9 cellular contexts compared by ENCODE assay signal in the genomic region with DNA sequence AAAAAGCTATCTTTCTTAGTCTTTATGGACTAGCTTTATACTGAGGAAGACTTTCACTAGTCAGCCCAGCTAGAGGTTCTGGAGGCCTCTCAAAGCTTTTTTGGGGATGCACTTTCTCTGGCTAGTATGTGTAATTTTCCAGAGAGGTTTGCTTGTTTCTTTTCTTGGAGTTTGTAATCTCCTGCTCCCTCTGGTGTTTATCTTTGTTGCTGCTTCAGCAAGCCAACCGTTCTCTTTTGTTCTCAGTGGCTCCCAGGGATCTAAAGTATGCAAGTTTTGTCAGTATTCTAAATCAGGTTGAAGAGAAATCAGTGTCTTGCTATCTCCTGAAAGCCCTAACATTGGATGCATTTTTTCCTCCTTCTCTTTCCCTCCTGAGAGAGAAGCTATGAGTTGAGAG.
DNase-seq lines count a peak whose midpoint lies in the region; ATAC-seq and TF ChIP-seq lines count a peak whose summit lies in the region.
"Had no signal": no experiment of that assay in that cellular context is flagged by ENCODE, and none has a peak within 500 bp of the region (broad histone marks: within the 10 kb centered on the region; RNA-seq: fewer than 3 reads in every experiment).

No MANE protein-coding gene starts in this region.

- H3K27ac ChIP-seq in breast epithelium (no peak overlapping the region), transverse colon (no peak overlapping the region)

- peaks cover 48% of the 10 kb centered on the region for H3K27me3 Mint-ChIP-seq in MCF 10A (ENCODE audit: insufficient read depth, unreplicated experiment)

- ATAC-seq in HG02884 (IDR thresholded peaks at IDR 0.05; ENCODE audit: unreplicated experiment) = no peak
- no peak for ATAC-seq in GM18520 (IDR thresholded peaks at IDR 0.05; ENCODE audit: unreplicated experiment)
- ATAC-seq in HG03175 (IDR thresholded peaks at IDR 0.05; ENCODE audit: unreplicated experiment) = no peak

- H3K9me3 Mint-ChIP-seq in MCF 10A (ENCODE audit: unreplicated experiment) = no peaks in the 10 kb centered on the region

- H3K4me1 ChIP-seq in breast epithelium = no peaks in the 10 kb centered on the region
- H3K4me1 ChIP-seq in transverse colon = no peaks in the 10 kb centered on the region

- no peak overlapping the region for H3K27ac Mint-ChIP-seq in MCF 10A (ENCODE audit: low read depth, unreplicated experiment)

- TF ChIP-seq CTCF in MCF 10A (IDR thresholded peaks at IDR 0.05; ENCODE audit: unreplicated experiment) (peak; percentile 70), breast epithelium (IDR thresholded peaks at IDR 0.05) (no peak), transverse colon (IDR thresholded peaks at IDR 0.05) (peak in 3 of 5 experiments; percentile 9 to 21 (median 15))

- DNase-seq in MCF 10A (ENCODE audit: unreplicated experiment) (peak; percentile 29), breast epithelium (ENCODE audit: low spot score in 2 of 2) (no peak), RKO (ENCODE audit: low spot score) (peak; percentile 61), fibroblast of the conjunctiva (ENCODE audit: low read depth) (peak; percentile 10), transverse colon (no peak)
- DNase-seq: stimulated activated CD4-positive, alpha-beta T cell treated with anti-CD3 and anti-CD28 coated beads, Interleukin-15, amount 100 ng/mL, for 24 hours had no signal

- H3K36me3 Mint-ChIP-seq in MCF 10A (ENCODE audit: insufficient read depth, unreplicated experiment) = no peaks in the 10 kb centered on the region

- CTCF ChIA-PET in MCF 10A (lab: Yijun Ruan, JAX) = interaction anchor here (0.6 to 3.6 kb wide), 45 partner anchors 9 to 1298 kb away, joined by 3 to 55 read pairs (median 5); no protein-coding TSS in a partner anchor

- intact Hi-C loops in MCF 10A (cut with micrococcal nuclease) (loop anchor here (5.0 kb wide), 4 partner anchors 166 to 389 kb away; no protein-coding TSS in a partner anchor), breast epithelium (cut with DNase I; ENCODE audit: low total_unique reads) (no loop called here), transverse colon (cut with DNase I; ENCODE audit: low total_unique reads) (no loop called here)

- no TSS peak for BruUV-seq in MCF 10A (replicated peaks; lab: Mats Ljungman, UMichigan)

- POLR2A ChIA-PET in MCF 10A (lab: Yijun Ruan, JAX) = interaction anchor here (0.6 to 0.7 kb wide), 4 partner anchors 17 to 1379 kb away, joined by 3 to 4 read pairs (median 4); no protein-coding TSS in a partner anchor

- no peak overlapping the region for H3K4me3 ChIP-seq in breast epithelium
- no peak overlapping the region for H3K4me3 ChIP-seq in transverse colon

- H3K27me3 ChIP-seq in breast epithelium = no peaks in the 10 kb centered on the region
- no peaks in the 10 kb centered on the region for H3K27me3 ChIP-seq in transverse colon

- no peak overlapping the region for H3K4me3 Mint-ChIP-seq in MCF 10A (ENCODE audit: unreplicated experiment)

- TF ChIP-seq POLR2A in breast epithelium (IDR thresholded peaks at IDR 0.05) (no peak), transverse colon (IDR thresholded peaks at IDR 0.05) (no peak)

- H3K9me3 ChIP-seq in breast epithelium (peaks cover 0 to 5% of the 10 kb centered on the region in 2 donors), transverse colon (no peaks in the 10 kb centered on the region)

- H3K36me3 ChIP-seq in breast epithelium = no peaks in the 10 kb centered on the region
- no peaks in the 10 kb centered on the region for H3K36me3 ChIP-seq in transverse colon

- in situ Hi-C loops in transverse colon (cut with MboI; ENCODE audit: low pct_ligation_motif_present in 1 of 4, low pct_unique_long_range_greater_than_20kb in 1 of 4, low sequenced_read_pairs in 3 of 4) = loop anchor here in 3 of 4 donors (10.0 kb wide), 2 partner anchors 173 to 183 kb away; no protein-coding TSS in a partner anchor

- no peaks in the 10 kb centered on the region for H3K4me1 Mint-ChIP-seq in MCF 10A (ENCODE audit: insufficient read depth, unreplicated experiment)

- TF ChIP-seq EP300 in transverse colon (IDR thresholded peaks at IDR 0.05; ENCODE audit: low read depth) = no peak

- 15% methylated on average over 1 of the region's 1 CpG; no CpG with 5 or more reads in 1 of the 2 donors for WGBS in transverse colon (ENCODE audit: low coverage in 1 of 2), 2 donors

Comparison
In these comparisons a context has a peak if more than half of its experiments do, and no peak if none do; other contexts are left out.
1. DNase-seq: peak in MCF 10A (single experiment), RKO (single experiment) and fibroblast of the conjunctiva (single experiment); none in breast epithelium (0 of 2) and transverse colon (single experiment).
2. CTCF ChIP-seq: peak in MCF 10A (single experiment) and transverse colon (3 of 5); none in breast epithelium (0 of 3).